In the genomic region with DNA sequence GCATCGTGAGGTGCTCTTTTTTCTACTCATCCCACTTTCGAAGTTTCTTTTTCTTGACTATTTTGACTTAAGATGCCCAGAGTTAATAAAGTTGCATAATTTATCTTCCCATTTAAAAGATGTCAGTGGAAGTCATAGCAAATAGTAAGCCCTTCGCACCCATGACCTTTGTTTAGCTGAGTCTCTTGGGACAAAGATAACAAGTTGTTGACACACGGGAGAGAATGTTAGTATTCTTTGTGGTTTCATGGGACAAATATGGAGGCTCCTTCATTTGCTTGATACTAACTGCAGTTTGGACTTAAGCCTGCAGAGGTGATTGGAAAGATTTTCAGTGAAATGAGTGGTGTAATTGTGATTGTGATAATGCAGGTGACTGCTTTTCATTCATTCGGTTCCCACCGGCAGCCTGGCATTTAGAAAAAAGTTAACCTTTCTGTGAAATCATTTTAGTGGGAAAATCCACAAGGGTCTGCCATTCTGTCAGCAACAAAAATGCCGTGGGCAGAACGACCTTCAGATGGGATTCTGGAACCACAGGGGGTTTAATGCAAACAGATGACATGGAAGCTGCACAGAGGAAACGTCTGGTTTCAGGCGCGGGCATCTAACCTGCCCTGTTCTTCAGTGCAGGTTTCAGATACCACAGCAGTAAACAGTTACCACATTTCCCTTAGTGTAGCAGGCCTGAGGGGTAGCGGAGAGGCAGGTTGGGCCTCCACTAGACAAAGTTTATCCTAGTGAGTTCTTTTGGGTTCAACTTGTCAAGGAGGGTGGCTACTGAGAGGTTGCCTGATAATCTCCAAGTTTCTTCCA, we compare ENCODE assay signal across 21 cellular contexts.
DNase-seq lines count a peak whose midpoint lies in the region; ATAC-seq, FAIRE-seq and TF ChIP-seq lines count a peak whose summit lies in the region.
"Had no signal": no experiment of that assay in that cellular context is flagged by ENCODE, and none has a peak within 500 bp of the region (broad histone marks: within the 10 kb centered on the region; RNA-seq: fewer than 3 reads in every experiment).

No MANE protein-coding gene starts in this region.

- TF ChIP-seq POLR2A in GM12891 (IDR thresholded peaks at IDR 0.05; ENCODE audit: low read depth, low read length) (no peak), right lobe of liver (IDR thresholded peaks at IDR 0.05) (no peak)

- POLR2A ChIA-PET in CD8-positive, alpha-beta T cell (lab: Charles Lee) = interaction anchor here (0.7 to 2.8 kb wide), 3 partner anchors 9 to 84 kb away, joined by 3 to 10 read pairs (median 5); no protein-coding TSS in a partner anchor
- POLR2A ChIA-PET in activated CD4-positive, alpha-beta memory T cell treated with anti-CD3 and anti-CD28 coated beads for 36 hours (lab: Charles Lee) = no interaction called here

- no peaks in the 10 kb centered on the region for H3K9me3 Mint-ChIP-seq in CD8-positive, alpha-beta T cell
- H3K9me3 Mint-ChIP-seq in activated CD4-positive, alpha-beta memory T cell treated with anti-CD3 and anti-CD28 coated beads for 36 hours = no peaks in the 10 kb centered on the region
- H3K9me3 Mint-ChIP-seq: naive B cell had no signal

- no peaks in the 10 kb centered on the region for H3K27me3 ChIP-seq in CD8-positive, alpha-beta T cell (ENCODE audit: insufficient read depth, low read length)
- H3K27me3 ChIP-seq in right lobe of liver = no peaks in the 10 kb centered on the region
- H3K27me3 ChIP-seq: foreskin keratinocyte, upper lobe of right lung had no signal

- intact Hi-C loops in CD8-positive, alpha-beta T cell (cut with DNase I, micrococcal nuclease) = loop anchor here in 1 of 2 experiments (5.0 kb wide), 1 partner anchor 105 kb away; no protein-coding TSS in a partner anchor
- intact Hi-C loops in activated CD4-positive, alpha-beta memory T cell treated with anti-CD3 and anti-CD28 coated beads for 36 hours (cut with micrococcal nuclease) = loop anchor here (5.0 kb wide), 1 partner anchor 60 kb away; no protein-coding TSS in a partner anchor
- intact Hi-C loops in right lobe of liver (cut with DNase I) = no loop called here

- no peaks in the 10 kb centered on the region for H3K9me3 ChIP-seq in CD8-positive, alpha-beta T cell (ENCODE audit: low read length)
- H3K9me3 ChIP-seq in right lobe of liver = no peaks in the 10 kb centered on the region
- H3K9me3 ChIP-seq: upper lobe of right lung had no signal

- peak; percentile 30 for ATAC-seq in CD8-positive, alpha-beta T cell
- ATAC-seq in right lobe of liver (peak in 3 of 4 donors; percentile 19 to 53 (median 41)), GM19324 (IDR thresholded peaks at IDR 0.05; ENCODE audit: low FRiP score, unreplicated experiment) (no peak), HG03571 (IDR thresholded peaks at IDR 0.05; ENCODE audit: unreplicated experiment) (no peak)
- ATAC-seq: foreskin keratinocyte, Right ventricle myocardium inferior, upper lobe of right lung had no signal

- peak; percentile 43 for FAIRE-seq in GM12891 (lab: Jason Lieb, UNC)
- FAIRE-seq: G401.6, kidney had no signal

- peak overlapping the region; percentile 54 for H3K4me3 Mint-ChIP-seq in CD8-positive, alpha-beta T cell
- no peak overlapping the region for H3K4me3 Mint-ChIP-seq in activated CD4-positive, alpha-beta memory T cell treated with anti-CD3 and anti-CD28 coated beads for 36 hours
- H3K4me3 Mint-ChIP-seq: memory B cell had no signal

- TF ChIP-seq CTCF in CD8-positive, alpha-beta T cell (IDR thresholded peaks at IDR 0.05) = no peak
- no peak for TF ChIP-seq CTCF in right lobe of liver (IDR thresholded peaks at IDR 0.05)

- H3K4me1 Mint-ChIP-seq in CD8-positive, alpha-beta T cell (ENCODE audit: low read depth) = peaks cover 74% of the 10 kb centered on the region
- peaks cover 60% of the 10 kb centered on the region for H3K4me1 Mint-ChIP-seq in activated CD4-positive, alpha-beta memory T cell treated with anti-CD3 and anti-CD28 coated beads for 36 hours (ENCODE audit: low read depth)

- H3K27ac ChIP-seq in CD8-positive, alpha-beta T cell (ENCODE audit: low read depth, low read length) = no peak overlapping the region
- no peak overlapping the region for H3K27ac ChIP-seq in right lobe of liver
- H3K27ac ChIP-seq: epithelial cell of prostate, foreskin keratinocyte, upper lobe of right lung had no signal

- H3K36me3 Mint-ChIP-seq in CD8-positive, alpha-beta T cell = peaks cover 2% of the 10 kb centered on the region
- peaks cover 5% of the 10 kb centered on the region for H3K36me3 Mint-ChIP-seq in activated CD4-positive, alpha-beta memory T cell treated with anti-CD3 and anti-CD28 coated beads for 36 hours

- no peaks in the 10 kb centered on the region for H3K27me3 Mint-ChIP-seq in CD8-positive, alpha-beta T cell (ENCODE audit: low read depth)
- H3K27me3 Mint-ChIP-seq in activated CD4-positive, alpha-beta memory T cell treated with anti-CD3 and anti-CD28 coated beads for 36 hours = no peaks in the 10 kb centered on the region
- H3K27me3 Mint-ChIP-seq: memory B cell, naive B cell had no signal

- H3K4me3 ChIP-seq in CD8-positive, alpha-beta T cell (ENCODE audit: low read depth, low read length) = no peak overlapping the region
- H3K4me3 ChIP-seq in right lobe of liver = no peak overlapping the region
- H3K4me3 ChIP-seq: upper lobe of right lung had no signal

- CTCF ChIA-PET in CD8-positive, alpha-beta T cell (lab: Charles Lee) = interaction anchor here (1.7 kb wide), 1 partner anchor 193 kb away, joined by 3 read pairs; no protein-coding TSS in a partner anchor
- CTCF ChIA-PET in activated CD4-positive, alpha-beta memory T cell treated with anti-CD3 and anti-CD28 coated beads for 36 hours (lab: Charles Lee) = no interaction called here

- WGBS in right lobe of liver (ENCODE audit: insufficient coverage, low coverage, low lambda C conversion rate, missing lambda C conversion rate) = 58% methylated on average over 10 of the region's 12 CpGs

- peaks cover 59% of the 10 kb centered on the region for H3K4me1 ChIP-seq in CD8-positive, alpha-beta T cell (ENCODE audit: insufficient read depth, low read length)
- H3K4me1 ChIP-seq in right lobe of liver = peaks cover 0 to 15% (median 0%) of the 10 kb centered on the region in 4 donors

- DNase-seq in CD8-positive, alpha-beta T cell = peak in 3 of 7 experiments; percentile 37 to 63 (median 38)
- DNase-seq in GM12891 (ENCODE audit: insufficient read length, low spot score) (no peak), right lobe of liver (no peak), dermis blood vessel endothelial cell (no peak), medulla oblongata (ENCODE audit: extremely low spot score) (no peak)
- DNase-seq in activated CD4-positive, alpha-beta memory T cell treated with anti-CD3 and anti-CD28 coated beads for 36 hours = peak; percentile 30
- DNase-seq: activated CD8-positive, alpha-beta memory T cell treated with anti-CD3 and anti-CD28 coated beads, Interleukin-2, amount 50 U/mL, for 48 hours; AML-193; foreskin keratinocyte; GOT3; kidney; naive B cell; NCI-H1417; NCI-H524; upper lobe of right lung had no signal

- H3K27ac Mint-ChIP-seq in CD8-positive, alpha-beta T cell = peak overlapping the region; percentile 83
- no peak overlapping the region for H3K27ac Mint-ChIP-seq in activated CD4-positive, alpha-beta memory T cell treated with anti-CD3 and anti-CD28 coated beads for 36 hours
- H3K27ac Mint-ChIP-seq: memory B cell had no signal

- no peaks in the 10 kb centered on the region for H3K36me3 ChIP-seq in CD8-positive, alpha-beta T cell (ENCODE audit: insufficient read depth, low read length)
- H3K36me3 ChIP-seq in right lobe of liver = no peaks in the 10 kb centered on the region
- H3K36me3 ChIP-seq: upper lobe of right lung had no signal

TF ChIP-seq in GM12891, 5 proteins besides CTCF, POLR2A, EP300 and RAD21:
- TF ChIP-seq POLR2AphosphoS5 (IDR thresholded peaks at IDR 0.05; ENCODE audit: low read depth, low read length) (no peak), SPI1 (IDR thresholded peaks at IDR 0.05; ENCODE audit: low read depth, low read length) (no peak), PAX5 (IDR thresholded peaks at IDR 0.05; ENCODE audit: insufficient read depth, low read length, severe bottlenecking) (no peak), TAF1 (IDR thresholded peaks at IDR 0.05; ENCODE audit: low read depth, low read length) (no peak), POU2F2 (IDR thresholded peaks at IDR 0.05; ENCODE audit: low read depth, low read length) (no peak)
TF ChIP-seq in GM12891: peak in this region for 0.

Comparison
In these comparisons a context has a peak if more than half of its experiments do, and no peak if none do; other contexts are left out.
1. ATAC-seq: peak in CD8-positive, alpha-beta T cell (single experiment) and right lobe of liver (3 of 4); none in GM19324 (single experiment) and HG03571 (single experiment).